ENCODE assay signal across 18 cellular contexts in genomic region chr20:30167540-30167939, GRCh38.
DNase-seq lines count a peak whose midpoint lies in the region; ATAC-seq and TF ChIP-seq lines count a peak whose summit lies in the region.
"Had no signal": no experiment of that assay in that cellular context is flagged by ENCODE, and none has a peak within 500 bp of the region (broad histone marks: within the 10 kb centered on the region; RNA-seq: fewer than 3 reads in every experiment).

No MANE protein-coding gene starts in this region.

- H3K4me1 Mint-ChIP-seq in activated naive CD4-positive, alpha-beta T cell treated with anti-CD3 and anti-CD28 coated beads, Interleukin-2, amount 50 U/mL, for 24 hours = peaks cover 45% of the 10 kb centered on the region
- peaks cover 33% of the 10 kb centered on the region for H3K4me1 Mint-ChIP-seq in activated naive CD8-positive, alpha-beta T cell treated with anti-CD3 and anti-CD28 coated beads, Interleukin-2, amount 10 ng/mL, durations not matched to agents 7 days and 5 days
- H3K4me1 Mint-ChIP-seq: B cell had no signal

- no peak overlapping the region for H3K27ac ChIP-seq in RWPE2 (ENCODE audit: poor library complexity, severe bottlenecking)
- H3K27ac ChIP-seq in sigmoid colon = no peak overlapping the region
- H3K27ac ChIP-seq: A549, Peyer's patch had no signal

- ATAC-seq in RWPE2 (ENCODE audit: low read depth) (no peak), GM21423 (IDR thresholded peaks at IDR 0.05; ENCODE audit: unreplicated experiment) (no peak)
- ATAC-seq in activated naive CD8-positive, alpha-beta T cell treated with anti-CD3 and anti-CD28 coated beads, Interleukin-2, amount 10 ng/mL, durations not matched to agents 7 days and 5 days (ENCODE audit: low read depth) = no peak
- ATAC-seq: A549 had no signal

- H3K27me3 ChIP-seq in RWPE2 (ENCODE audit: insufficient read depth, poor library complexity, severe bottlenecking) = no peaks in the 10 kb centered on the region
- H3K27me3 ChIP-seq in sigmoid colon = no peaks in the 10 kb centered on the region
- H3K27me3 ChIP-seq: Peyer's patch had no signal

- TF ChIP-seq CTCF in RWPE2 (IDR thresholded peaks at IDR 0.05; ENCODE audit: poor library complexity, severe bottlenecking) (no peak), sigmoid colon (IDR thresholded peaks at IDR 0.05) (no peak)

- H3K9me3 ChIP-seq in RWPE2 (ENCODE audit: severe bottlenecking) (peaks cover 2% of the 10 kb centered on the region), sigmoid colon (no peaks in the 10 kb centered on the region)
- H3K9me3 ChIP-seq: A549, Peyer's patch had no signal

- no peak for TF ChIP-seq EP300 in sigmoid colon (IDR thresholded peaks at IDR 0.05)

- H3K9me3 Mint-ChIP-seq in activated naive CD4-positive, alpha-beta T cell treated with anti-CD3 and anti-CD28 coated beads, Interleukin-2, amount 50 U/mL, for 24 hours = peaks cover 4% of the 10 kb centered on the region
- H3K9me3 Mint-ChIP-seq in activated naive CD8-positive, alpha-beta T cell treated with anti-CD3 and anti-CD28 coated beads, Interleukin-2, amount 10 ng/mL, durations not matched to agents 7 days and 5 days = peaks cover 18% of the 10 kb centered on the region
- H3K9me3 Mint-ChIP-seq: CD4-positive, alpha-beta T cell had no signal

- 95% methylated on average over 22 of the region's 22 CpGs for WGBS in sigmoid colon, 2 donors

- no peaks in the 10 kb centered on the region for H3K27me3 Mint-ChIP-seq in activated naive CD4-positive, alpha-beta T cell treated with anti-CD3 and anti-CD28 coated beads, Interleukin-2, amount 50 U/mL, for 24 hours
- H3K27me3 Mint-ChIP-seq in activated naive CD8-positive, alpha-beta T cell treated with anti-CD3 and anti-CD28 coated beads, Interleukin-2, amount 10 ng/mL, durations not matched to agents 7 days and 5 days = no peaks in the 10 kb centered on the region
- H3K27me3 Mint-ChIP-seq: B cell; CD4-positive, alpha-beta T cell had no signal

- H3K36me3 Mint-ChIP-seq in activated naive CD4-positive, alpha-beta T cell treated with anti-CD3 and anti-CD28 coated beads, Interleukin-2, amount 50 U/mL, for 24 hours = no peaks in the 10 kb centered on the region
- peaks cover 56% of the 10 kb centered on the region for H3K36me3 Mint-ChIP-seq in activated naive CD8-positive, alpha-beta T cell treated with anti-CD3 and anti-CD28 coated beads, Interleukin-2, amount 10 ng/mL, durations not matched to agents 7 days and 5 days

- no peak for DNase-seq in activated naive CD4-positive, alpha-beta T cell (lab: John Stamatoyannopoulos, UW)
- DNase-seq in RWPE2 (ENCODE audit: low spot score) (peak; percentile 71), sigmoid colon (peak; percentile 58)
- DNase-seq in activated naive CD8-positive, alpha-beta T cell treated with anti-CD3 and anti-CD28 coated beads, Interleukin-2, amount 10 ng/mL, durations not matched to agents 7 days and 5 days = no peak
- no peak for DNase-seq in activated CD4-positive, CD25-positive, alpha-beta regulatory T cell treated with anti-CD3 and anti-CD28 coated beads, Interleukin-2, amount 50 U/mL, for 72 hours
- DNase-seq: COR-L47, DMS79, Kasumi-1, NCI-H1694, NCI-H2081, NCI-H446, NCI-H526 had no signal

- no peak overlapping the region for H3K27ac Mint-ChIP-seq in activated naive CD4-positive, alpha-beta T cell treated with anti-CD3 and anti-CD28 coated beads, Interleukin-2, amount 50 U/mL, for 24 hours
- H3K27ac Mint-ChIP-seq in activated naive CD8-positive, alpha-beta T cell treated with anti-CD3 and anti-CD28 coated beads, Interleukin-2, amount 10 ng/mL, durations not matched to agents 7 days and 5 days = peak overlapping the region; percentile 72
- H3K27ac Mint-ChIP-seq: B cell; CD4-positive, alpha-beta T cell had no signal

- POLR2A ChIA-PET in activated naive CD8-positive, alpha-beta T cell treated with anti-CD3 and anti-CD28 coated beads, Interleukin-2, amount 10 ng/mL, durations not matched to agents 7 days and 5 days (lab: Charles Lee) = no interaction called here

- no peak for TF ChIP-seq POLR2A in sigmoid colon (IDR thresholded peaks at IDR 0.05)

- intact Hi-C loops in sigmoid colon (cut with DNase I) = no loop called here

- peak overlapping the region; percentile 40 for H3K4me3 Mint-ChIP-seq in activated naive CD4-positive, alpha-beta T cell treated with anti-CD3 and anti-CD28 coated beads, Interleukin-2, amount 50 U/mL, for 24 hours
- peak overlapping the region; percentile 12 for H3K4me3 Mint-ChIP-seq in activated naive CD8-positive, alpha-beta T cell treated with anti-CD3 and anti-CD28 coated beads, Interleukin-2, amount 10 ng/mL, durations not matched to agents 7 days and 5 days
- H3K4me3 Mint-ChIP-seq: B cell; CD4-positive, alpha-beta T cell had no signal

- H3K4me3 ChIP-seq in RWPE2 (ENCODE audit: severe bottlenecking) = no peak overlapping the region
- no peak overlapping the region for H3K4me3 ChIP-seq in sigmoid colon
- H3K4me3 ChIP-seq: A549 had no signal

- H3K36me3 ChIP-seq in RWPE2 (ENCODE audit: low read depth) = no peaks in the 10 kb centered on the region
- no peaks in the 10 kb centered on the region for H3K36me3 ChIP-seq in sigmoid colon
- H3K36me3 ChIP-seq: Peyer's patch had no signal

- H3K4me1 ChIP-seq in RWPE2 (ENCODE audit: insufficient read depth, poor library complexity, severe bottlenecking) (no peaks in the 10 kb centered on the region), sigmoid colon (no peaks in the 10 kb centered on the region)
- H3K4me1 ChIP-seq: A549, Peyer's patch had no signal

Comparison
In these comparisons a context has a peak if more than half of its experiments do, and no peak if none do; other contexts are left out.
1. DNase-seq: peak in RWPE2 (single experiment) and sigmoid colon (single experiment); none in activated naive CD4-positive, alpha-beta T cell (0 of 4), activated naive CD8-positive, alpha-beta T cell treated with anti-CD3 and anti-CD28 coated beads, Interleukin-2, amount 10 ng/mL, durations not matched to agents 7 days and 5 days (single experiment) and activated CD4-positive, CD25-positive, alpha-beta regulatory T cell treated with anti-CD3 and anti-CD28 coated beads, Interleukin-2, amount 50 U/mL, for 72 hours (single experiment).